ENCODE assay signal across 8 cellular contexts in the genomic region with DNA sequence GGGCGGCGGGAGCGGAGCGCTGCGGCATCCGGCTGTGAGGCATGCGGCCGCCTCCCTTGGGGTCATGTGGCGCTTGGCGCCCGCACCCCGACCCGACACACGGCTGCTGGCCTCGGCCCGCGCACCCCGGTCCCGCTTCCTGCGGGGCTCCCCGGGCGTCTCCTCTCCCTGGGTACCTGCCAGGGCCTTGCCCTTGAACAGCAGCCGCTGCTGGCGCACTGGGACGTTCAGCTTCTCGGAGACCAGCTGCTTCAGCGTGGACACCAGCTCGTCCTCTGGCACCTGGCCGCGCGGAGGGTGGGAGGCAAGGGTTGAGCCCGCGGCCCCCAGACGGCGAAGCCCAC. TPM values are rescaled to one million over a fixed set of nuclear protein-coding genes. Genes with fewer than 3 reads are reported as not detected.
DNase-seq lines count a peak whose midpoint lies in the region; ATAC-seq and TF ChIP-seq lines count a peak whose summit lies in the region.

No MANE protein-coding gene starts in this region.

- H3K27ac ChIP-seq in esophagus muscularis mucosa (replicated peaks in 1 of 4) (peak overlapping the region; percentile 86 to 89 (median 88)), neutrophil (peak overlapping the region; percentile 73)

- POLR2A ChIA-PET in activated CD4-positive, alpha-beta T cell treated with anti-CD3 and anti-CD28 coated beads, Interleukin-2, amount 10 ng/mL, durations not matched to agents 7 days and 5 days (lab: Charles Lee) = no interaction called here

- H3K4me3 ChIP-seq in esophagus muscularis mucosa (peak overlapping the region; percentile 68 to 81 (median 70)), neutrophil (ENCODE audit: low read depth in 1 of 2, low read length in 1 of 2) (peak overlapping the region; percentile 66)

- no peaks in the 10 kb centered on the region for H3K9me3 ChIP-seq in esophagus muscularis mucosa
- no peaks in the 10 kb centered on the region for H3K9me3 ChIP-seq in neutrophil

- TF ChIP-seq EP300 in esophagus muscularis mucosa (IDR thresholded peaks at IDR 0.05) = no peak

- H3K27me3 Mint-ChIP-seq in activated CD4-positive, alpha-beta T cell treated with anti-CD3 and anti-CD28 coated beads, Interleukin-2, amount 10 ng/mL, durations not matched to agents 7 days and 5 days = no peaks in the 10 kb centered on the region

- H3K4me1 Mint-ChIP-seq in activated CD4-positive, alpha-beta T cell treated with anti-CD3 and anti-CD28 coated beads, Interleukin-2, amount 10 ng/mL, durations not matched to agents 7 days and 5 days = peaks cover 44% of the 10 kb centered on the region

- CTCF ChIA-PET in activated CD4-positive, alpha-beta T cell treated with anti-CD3 and anti-CD28 coated beads, Interleukin-2, amount 10 ng/mL, durations not matched to agents 7 days and 5 days (lab: Charles Lee) = interaction anchor here (1.3 kb wide), 1 partner anchor 20 kb away, joined by 3 read pairs; no protein-coding TSS in a partner anchor

- H3K4me3 Mint-ChIP-seq in activated CD4-positive, alpha-beta T cell treated with anti-CD3 and anti-CD28 coated beads, Interleukin-2, amount 10 ng/mL, durations not matched to agents 7 days and 5 days = peak overlapping the region; percentile 67

- H3K36me3 Mint-ChIP-seq in activated CD4-positive, alpha-beta T cell treated with anti-CD3 and anti-CD28 coated beads, Interleukin-2, amount 10 ng/mL, durations not matched to agents 7 days and 5 days (ENCODE audit: low read depth) = peaks cover 9% of the 10 kb centered on the region

- H3K4me1 ChIP-seq in esophagus muscularis mucosa (peaks cover 23 to 50% (median 45%) of the 10 kb centered on the region in 4 donors), neutrophil (ENCODE audit: control insufficient read depth in 1 of 2, insufficient read depth in 1 of 2, low read depth in 1 of 2, low read length in 1 of 2) (peaks cover 36 to 41% of the 10 kb centered on the region in 2 experiments)

- ATAC-seq in HG02610 (IDR thresholded peaks at IDR 0.05; ENCODE audit: unreplicated experiment) = no peak

- TF ChIP-seq POLR2A in esophagus muscularis mucosa (IDR thresholded peaks at IDR 0.05; ENCODE audit: low read depth) = no peak

- TF ChIP-seq CTCF in esophagus muscularis mucosa (IDR thresholded peaks at IDR 0.05) (no peak), neutrophil (IDR thresholded peaks at IDR 0.05) (no peak)

- H3K9me3 Mint-ChIP-seq in activated CD4-positive, alpha-beta T cell treated with anti-CD3 and anti-CD28 coated beads, Interleukin-2, amount 10 ng/mL, durations not matched to agents 7 days and 5 days = no peaks in the 10 kb centered on the region

- H3K27ac Mint-ChIP-seq in activated CD4-positive, alpha-beta T cell treated with anti-CD3 and anti-CD28 coated beads, Interleukin-2, amount 10 ng/mL, durations not matched to agents 7 days and 5 days = no peak overlapping the region

- H3K36me3 ChIP-seq in esophagus muscularis mucosa (peaks cover 0 to 29% (median 24%) of the 10 kb centered on the region in 4 donors), neutrophil (no peaks in the 10 kb centered on the region)

- WGBS in esophagus muscularis mucosa = no CpG with 5 or more reads among the region's 35 CpGs

- intact Hi-C loops in esophagus muscularis mucosa (cut with DNase I) = loop anchor here (5.0 kb wide), 2 partner anchors 41 to 49 kb away; a partner anchor contains a TSS

- DNase-seq in NCI-H2171 treated with DMSO at 0.1 percent for 48 hours (lab: John Stamatoyannopoulos, UW) (peak; percentile 5), NCI-H2171 (lab: John Stamatoyannopoulos, UW) (no peak), esophagus muscularis mucosa (ENCODE audit: extremely low spot score) (no peak), DMS79 (lab: John Stamatoyannopoulos, UW) (no peak), HPDE6-E6E7 (ENCODE audit: extremely low spot score) (no peak)
- peak; percentile 26 for DNase-seq in activated CD4-positive, alpha-beta T cell treated with anti-CD3 and anti-CD28 coated beads, Interleukin-2, amount 10 ng/mL, durations not matched to agents 7 days and 5 days

- no peaks in the 10 kb centered on the region for H3K27me3 ChIP-seq in esophagus muscularis mucosa
- H3K27me3 ChIP-seq in neutrophil = no peaks in the 10 kb centered on the region

RNA-seq across cellular contexts. Expression of a gene that starts 0.4 kb away (rescaled TPM):
- 10 to 100 TPM; 46.4 to 47.3 TPM for total RNA-seq in activated CD4-positive, alpha-beta T cell treated with anti-CD3 and anti-CD28 coated beads, Interleukin-2, amount 10 ng/mL, durations not matched to agents 7 days and 5 days
- total RNA-seq in esophagus muscularis mucosa = 10 to 100 TPM; 41.7 to 75.8 (median 57.9) TPM

RNA-seq across cellular contexts. Expression of a gene that starts 4.4 kb away (rescaled TPM):
- 10 to 100 TPM; 21.7 to 26.0 TPM for total RNA-seq in activated CD4-positive, alpha-beta T cell treated with anti-CD3 and anti-CD28 coated beads, Interleukin-2, amount 10 ng/mL, durations not matched to agents 7 days and 5 days
- 10 to 100 TPM; 24.5 to 44.9 (median 38.1) TPM for total RNA-seq in esophagus muscularis mucosa

RNA-seq across cellular contexts. Expression of a gene that starts 6.9 kb away (rescaled TPM):
- 10 to 100 TPM; 43.2 to 47.9 TPM for total RNA-seq in activated CD4-positive, alpha-beta T cell treated with anti-CD3 and anti-CD28 coated beads, Interleukin-2, amount 10 ng/mL, durations not matched to agents 7 days and 5 days
- total RNA-seq in esophagus muscularis mucosa = 10 to 100 TPM; 14.1 to 21.7 (median 16.9) TPM

RNA-seq across cellular contexts. Expression of a gene that starts 27.9 kb away (rescaled TPM):
- total RNA-seq in activated CD4-positive, alpha-beta T cell treated with anti-CD3 and anti-CD28 coated beads, Interleukin-2, amount 10 ng/mL, durations not matched to agents 7 days and 5 days = 10 to 100 TPM; 26.2 to 28.3 TPM
- total RNA-seq in esophagus muscularis mucosa = 10 to 100 TPM in 1 of 4 donors, 1 to 10 TPM in 3; 2.2 to 17.9 (median 4.3) TPM

RNA-seq across cellular contexts. Expression of a gene that starts 30.0 kb away (rescaled TPM):
- total RNA-seq in activated CD4-positive, alpha-beta T cell treated with anti-CD3 and anti-CD28 coated beads, Interleukin-2, amount 10 ng/mL, durations not matched to agents 7 days and 5 days = 10 to 100 TPM; 34.4 to 38.6 TPM
- total RNA-seq in esophagus muscularis mucosa = 10 to 100 TPM; 34.9 to 49.4 (median 40.4) TPM

Comparison
In these comparisons a context has a peak if more than half of its experiments do, and no peak if none do; other contexts are left out.
1. DNase-seq: peak in NCI-H2171 treated with DMSO at 0.1 percent for 48 hours (single experiment) and activated CD4-positive, alpha-beta T cell treated with anti-CD3 and anti-CD28 coated beads, Interleukin-2, amount 10 ng/mL, durations not matched to agents 7 days and 5 days (single experiment); none in NCI-H2171 (single experiment), esophagus muscularis mucosa (single experiment), DMS79 (single experiment) and HPDE6-E6E7 (single experiment).